In the genomic region with DNA sequence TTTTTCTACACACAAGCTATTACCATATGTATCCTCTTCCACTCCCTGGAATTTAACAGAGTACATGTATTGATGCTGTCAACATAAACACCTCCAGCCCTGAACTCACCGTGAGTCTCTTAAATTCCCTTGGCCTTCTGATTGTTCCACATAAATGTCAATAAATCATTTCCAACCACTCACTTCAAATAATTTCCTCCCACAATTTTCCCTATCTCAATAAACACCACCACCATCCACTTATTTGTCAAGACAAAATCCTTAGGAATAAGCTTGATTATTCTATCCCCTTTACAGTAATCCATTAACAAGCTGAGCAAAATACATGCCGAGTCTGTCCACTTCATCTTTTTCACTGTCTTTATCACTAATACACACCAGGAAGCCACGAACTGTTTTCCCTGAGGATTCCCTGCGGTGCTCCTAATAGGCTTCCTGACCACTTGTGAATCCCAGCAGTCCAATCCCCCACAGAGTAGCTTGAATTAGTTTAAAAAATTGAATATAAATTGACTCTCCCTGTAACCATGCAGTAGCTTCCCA, we compare ENCODE assay signal across 29 cellular contexts. TPM values are rescaled to one million over a fixed set of nuclear protein-coding genes. Genes with fewer than 3 reads are reported as not detected.
"Had no signal": no experiment of that assay in that cellular context is flagged by ENCODE, and none has a peak within 500 bp of the region (broad histone marks: within the 10 kb centered on the region; RNA-seq: fewer than 3 reads in every experiment).

No MANE protein-coding gene starts in this region.

- H3K4me1 Mint-ChIP-seq: nephron had no signal

- H3K36me3 Mint-ChIP-seq: immature natural killer cell; naive thymus-derived CD8-positive, alpha-beta T cell; type B pancreatic cell had no signal

- H3K9me3 Mint-ChIP-seq: naive thymus-derived CD8-positive, alpha-beta T cell; stimulated activated naive CD8-positive, alpha-beta T cell treated with anti-CD3 and anti-CD28 coated beads, Interleukin-15, amount 100 ng/mL, for 72 hours; type B pancreatic cell had no signal

- DNase-seq: hypothalamus; immature natural killer cell; kidney; left colon; left ventricle myocardium inferior; midbrain; mucosa of descending colon; naive thymus-derived CD8-positive, alpha-beta T cell; nucleus accumbens; pancreas; posterior cingulate gyrus; retina; right cardiac atrium; stimulated activated CD4-positive, alpha-beta T cell treated with anti-CD3 and anti-CD28 coated beads, Interleukin-12 subunit alpha, Interleukin-12 subunit beta, amount 100 ng/mL, for 4 hours; stimulated activated CD4-positive, alpha-beta T cell treated with anti-CD3 and anti-CD28 coated beads, Interleukin-15, amount 100 ng/mL, for 24 hours; stimulated activated CD4-positive, alpha-beta T cell treated with anti-CD3 and anti-CD28 coated beads, Interleukin-2, amount 100 ng/mL, for 24 hours; stimulated activated CD4-positive, alpha-beta T cell treated with anti-CD3 and anti-CD28 coated beads, Interleukin-4, amount 100 ng/mL, for 1 hour; stimulated activated naive CD4-positive, alpha-beta T cell treated with Interleukin-2 at 50 U/mL for 16 hours; stimulated activated naive CD8-positive, alpha-beta T cell treated with anti-CD3 and anti-CD28 coated beads, Interleukin-15, amount 100 ng/mL, for 72 hours; substantia nigra; uterus had no signal

- ATAC-seq: left colon; mucosa of descending colon; naive thymus-derived CD8-positive, alpha-beta T cell; pancreas; right cardiac atrium; sciatic nerve; stimulated activated naive CD8-positive, alpha-beta T cell treated with anti-CD3 and anti-CD28 coated beads, Interleukin-15, amount 100 ng/mL, for 72 hours had no signal

- H3K27ac ChIP-seq: left ventricle myocardium inferior, pancreas, prostate gland, skin epidermis, tibial nerve, uterus had no signal

- H3K27me3 Mint-ChIP-seq: stimulated activated naive CD8-positive, alpha-beta T cell treated with anti-CD3 and anti-CD28 coated beads, Interleukin-15, amount 100 ng/mL, for 72 hours had no signal

- H3K9me3 ChIP-seq: left ventricle myocardium inferior, mucosa of descending colon, pancreas, prostate gland, tibial nerve, uterus had no signal

- H3K4me1 ChIP-seq: left ventricle myocardium inferior, pancreas, prostate gland, tibial nerve, uterus had no signal

- H3K4me3 ChIP-seq: left ventricle myocardium inferior, lung, mucosa of descending colon, pancreas, prostate gland, skin epidermis, tibial nerve, uterus had no signal

- H3K4me3 Mint-ChIP-seq: immature natural killer cell; nephron; neural crest cell; stimulated activated naive CD8-positive, alpha-beta T cell treated with anti-CD3 and anti-CD28 coated beads, Interleukin-15, amount 100 ng/mL, for 72 hours; type B pancreatic cell had no signal

- H3K36me3 ChIP-seq: left ventricle myocardium inferior, pancreas, prostate gland, tibial nerve, uterus had no signal

- H3K27ac Mint-ChIP-seq: immature natural killer cell; naive thymus-derived CD8-positive, alpha-beta T cell; nephron; type B pancreatic cell had no signal

RNA-seq across cellular contexts. Expression of a gene that starts 40.3 kb away (rescaled TPM):
- polyA plus RNA-seq: pancreas had no signal
